ENCODE assay signal across 9 cellular contexts in genomic region chr17:82371333-82372062, GRCh38. TPM values are rescaled to one million over a fixed set of nuclear protein-coding genes. Genes with fewer than 3 reads are reported as not detected.
DNase-seq lines count a peak whose midpoint lies in the region; ATAC-seq and TF ChIP-seq lines count a peak whose summit lies in the region.
"Had no signal": no experiment of that assay in that cellular context is flagged by ENCODE, and none has a peak within 500 bp of the region (broad histone marks: within the 10 kb centered on the region; RNA-seq: fewer than 3 reads in every experiment).

Gene UTS2R, plus strand, starts transcription at chr17:82371765. Its CDS starts 2,560 bp downstream, at chr17:82374325.

- peak within 1 kb of the TSS; percentile 29 to 51; a peak in 2 of 4 replicates for H3K4me3 ChIP-seq in SK-N-SH (ENCODE audit: low read depth in 2 of 2, low read length in 1 of 2)

- peaks cover 12% of the 10 kb centered on the region for H3K27me3 Mint-ChIP-seq in activated naive CD8-positive, alpha-beta T cell
- H3K27me3 Mint-ChIP-seq in stimulated activated memory B cell treated with anti-CD40 and anti-IgM and Interleukin-4, amounts not matched to agents 10 μg/mL and 1 μg/mL and 100 μg/mL, for 72 hours: peaks cover 62% of the 10 kb centered on the region

- peaks cover 15% of the 10 kb centered on the region for H3K4me1 Mint-ChIP-seq in activated naive CD8-positive, alpha-beta T cell (ENCODE audit: low read depth)
- peaks cover 24% of the 10 kb centered on the region for H3K4me1 Mint-ChIP-seq in stimulated activated memory B cell treated with anti-CD40 and anti-IgM and Interleukin-4, amounts not matched to agents 10 μg/mL and 1 μg/mL and 100 μg/mL, for 72 hours

- no peak for TF ChIP-seq CTCF in SK-N-SH (IDR thresholded peaks at IDR 0.05)

- no peaks in the 10 kb centered on the region for H3K36me3 ChIP-seq in SK-N-SH (replicated peaks in 1 of 2; ENCODE audit: control insufficient read depth in 1 of 2, insufficient read depth in 2 of 2, low read length in 1 of 2)

- H3K4me3 Mint-ChIP-seq in activated naive CD8-positive, alpha-beta T cell: peak within 1 kb of the TSS; percentile 74
- H3K4me3 Mint-ChIP-seq in stimulated activated memory B cell treated with anti-CD40 and anti-IgM and Interleukin-4, amounts not matched to agents 10 μg/mL and 1 μg/mL and 100 μg/mL, for 72 hours: peak within 1 kb of the TSS; percentile 73

- H3K4me1 ChIP-seq in SK-N-SH (ENCODE audit: control insufficient read depth in 1 of 2, insufficient read depth in 2 of 2, low read depth in 1 of 2, low read length in 1 of 2): peaks cover 3 to 18% of the 10 kb centered on the region in 2 experiments; a peak in 2 of 4 replicates

- H3K9me3 Mint-ChIP-seq in activated naive CD8-positive, alpha-beta T cell (ENCODE audit: low read depth): no peaks in the 10 kb centered on the region
- no peaks in the 10 kb centered on the region for H3K9me3 Mint-ChIP-seq in stimulated activated memory B cell treated with anti-CD40 and anti-IgM and Interleukin-4, amounts not matched to agents 10 μg/mL and 1 μg/mL and 100 μg/mL, for 72 hours

- H3K27ac ChIP-seq in SK-N-SH (ENCODE audit: low read depth in 2 of 2, low read length in 1 of 2): no peak within 1 kb of the TSS

- WGBS in SK-N-SH (ENCODE audit: low lambda C conversion rate): 12% methylated on average over 47 of the region's 91 CpGs

- POLR2A ChIA-PET in SK-N-SH (lab: Yijun Ruan, JAX): no interaction called here

- H3K9me3 ChIP-seq in SK-N-SH: no peaks in the 10 kb centered on the region

- no peaks in the 10 kb centered on the region for H3K9me2 ChIP-seq in SK-N-SH

- H4K20me1 ChIP-seq in SK-N-SH (ENCODE audit: insufficient read depth): no peaks in the 10 kb centered on the region

- CTCF ChIA-PET in SK-N-SH (lab: Yijun Ruan, JAX): interaction anchor here (0.8 to 2.3 kb wide), 13 partner anchors 9 to 136 kb away, joined by 3 to 12 read pairs (median 5); partner anchors contain the start of gene TEX19

- no peak within 1 kb of the TSS for H3K9ac ChIP-seq in SK-N-SH

- H3K4me2 ChIP-seq in SK-N-SH: peak within 1 kb of the TSS; percentile 63

- no peak for TF ChIP-seq RAD21 in SK-N-SH (IDR thresholded peaks at IDR 0.05; ENCODE audit: low read length)

- H3K36me3 Mint-ChIP-seq in activated naive CD8-positive, alpha-beta T cell: no peaks in the 10 kb centered on the region
- H3K36me3 Mint-ChIP-seq in stimulated activated memory B cell treated with anti-CD40 and anti-IgM and Interleukin-4, amounts not matched to agents 10 μg/mL and 1 μg/mL and 100 μg/mL, for 72 hours: no peaks in the 10 kb centered on the region

- H3K27ac Mint-ChIP-seq in activated naive CD8-positive, alpha-beta T cell: no peak within 1 kb of the TSS
- peak within 1 kb of the TSS; percentile 70 for H3K27ac Mint-ChIP-seq in stimulated activated memory B cell treated with anti-CD40 and anti-IgM and Interleukin-4, amounts not matched to agents 10 μg/mL and 1 μg/mL and 100 μg/mL, for 72 hours

- H3K27me3 ChIP-seq in SK-N-SH (ENCODE audit: insufficient read depth): peaks cover 64% of the 10 kb centered on the region

- no peak for TF ChIP-seq EP300 in SK-N-SH (IDR thresholded peaks at IDR 0.05; ENCODE audit: borderline replicate concordance in 1 of 2, low read depth in 1 of 2, low read length in 1 of 2)

- ATAC-seq in SK-N-SH treated with all-trans-retinoic acid at 6 μM for 48 hours (no peak), GM18519 (IDR thresholded peaks at IDR 0.05; ENCODE audit: low FRiP score, unreplicated experiment) (no peak)
- peak; percentile 31 for ATAC-seq in stimulated activated memory B cell treated with anti-CD40 and anti-IgM and Interleukin-4, amounts not matched to agents 10 μg/mL and 1 μg/mL and 100 μg/mL, for 72 hours

- H2AFZ ChIP-seq in SK-N-SH (ENCODE audit: low read depth): no peak within 1 kb of the TSS

- DNase-seq in SK-N-SH (peak; percentile 79), iPS-NIHi7 (ENCODE audit: extremely low spot score) (peak; percentile 52), kidney glomerular epithelial cell (lab: John Stamatoyannopoulos, UW) (no peak), amygdala (lab: John Stamatoyannopoulos, UW) (no peak)
- DNase-seq: Calu3 had no signal

- H3K79me2 ChIP-seq in SK-N-SH (ENCODE audit: insufficient read depth): no peaks in the 10 kb centered on the region

- peaks cover 10% of the 10 kb centered on the region for H3F3A ChIP-seq in SK-N-SH (replicated peaks; ENCODE audit: insufficient read depth)

TF ChIP-seq in SK-N-SH, 30 proteins besides CTCF, POLR2A, EP300 and RAD21:
- TF ChIP-seq NFIC (IDR thresholded peaks at IDR 0.05; ENCODE audit: borderline replicate concordance): no peak

TF ChIP-seq in SK-N-SH treated with all-trans-retinoic acid at 6 μM for 48 hours, 23 proteins besides CTCF, POLR2A, EP300 and RAD21:
- TF ChIP-seq ISL1 (CRISPR knock-in tag; IDR thresholded peaks at IDR 0.05): no peak
- TF ChIP-seq PATZ1 (CRISPR knock-in tag; IDR thresholded peaks at IDR 0.05; ENCODE audit: borderline replicate concordance): no peak
- TF ChIP-seq ZC3H10 (CRISPR knock-in tag; IDR thresholded peaks at IDR 0.05): no peak
- no peak for TF ChIP-seq ZFP30 (CRISPR knock-in tag; IDR thresholded peaks at IDR 0.05)
- no peak for TF ChIP-seq CSDC2 (CRISPR knock-in tag; IDR thresholded peaks at IDR 0.05)
- TF ChIP-seq TOX (CRISPR knock-in tag; IDR thresholded peaks at IDR 0.05; ENCODE audit: borderline replicate concordance): no peak
- TF ChIP-seq ARNTL (CRISPR knock-in tag; IDR thresholded peaks at IDR 0.05; ENCODE audit: borderline replicate concordance, low read depth): no peak
- TF ChIP-seq ZNF70 (CRISPR knock-in tag; IDR thresholded peaks at IDR 0.05): no peak
- no peak for TF ChIP-seq TCF4 (CRISPR knock-in tag; IDR thresholded peaks at IDR 0.05; ENCODE audit: borderline replicate concordance)
- no peak for TF ChIP-seq ZNF8 (CRISPR knock-in tag; IDR thresholded peaks at IDR 0.05)
- TF ChIP-seq OSR1 (CRISPR knock-in tag; IDR thresholded peaks at IDR 0.05): no peak
- TF ChIP-seq ZNF565 (CRISPR knock-in tag; conservative IDR thresholded peaks at IDR 0.05; ENCODE audit: low read depth): no peak

RNA-seq across cellular contexts. Expression of gene UTS2R, which starts in this region (rescaled TPM):
- not detected in 2 replicates for polyA plus RNA-seq in SK-N-SH (2012; rRNA removed)
- polyA plus RNA-seq in SK-N-SH (2012; cell fraction: cytosol; rRNA removed): not detected in 2 replicates
- not detected in 2 replicates for polyA plus RNA-seq in SK-N-SH (2012; cell fraction: nucleus; rRNA removed)

Comparison
In these comparisons a context has a peak if more than half of its experiments do, and no peak if none do; other contexts are left out.
1. Peak in DNase-seq, H3K4me3 ChIP-seq and H3K4me2 ChIP-seq in SK-N-SH; RNA of the gene not detected or under 1 TPM.